Comparison of ENCODE assay signal across 31 cellular contexts in genomic region chr6:15507746-15508145, GRCh38.
DNase-seq lines count a peak whose midpoint lies in the region; ATAC-seq and TF ChIP-seq lines count a peak whose summit lies in the region.
"Had no signal": no experiment of that assay in that cellular context is flagged by ENCODE, and none has a peak within 500 bp of the region (broad histone marks: within the 10 kb centered on the region; RNA-seq: fewer than 3 reads in every experiment).

No MANE protein-coding gene starts in this region.

- H3K4me1 ChIP-seq in adrenal gland (replicated peaks in 1 of 2) = peaks cover 11 to 33% of the 10 kb centered on the region in 2 donors
- H3K4me1 ChIP-seq: colonic mucosa had no signal

- H3K27ac ChIP-seq in adrenal gland = no peak overlapping the region
- H3K27ac ChIP-seq: colonic mucosa, epithelial cell of prostate, hepatocyte, SJCRH30, thoracic aorta, uterus had no signal

- no peak overlapping the region for H3K4me3 ChIP-seq in adrenal gland
- H3K4me3 ChIP-seq: colonic mucosa, hepatocyte, SJCRH30, thoracic aorta, uterus had no signal

- DNase-seq in cardiac septum (ENCODE audit: low spot score) = peak; percentile 59
- no peak for DNase-seq in left cardiac atrium
- peak in 5 of 7 donors; percentile 43 to 71 (median 51) for DNase-seq in adrenal gland
- DNase-seq in mesenteric fat pad (ENCODE audit: low spot score) = peak; percentile 71
- no peak for DNase-seq in NCI-H2029 treated with DMSO at 0.1 percent for 48 hours (lab: John Stamatoyannopoulos, UW)
- no peak for DNase-seq in GM03348 (ENCODE audit: low spot score)
- no peak for DNase-seq in NCI-H2107 (lab: John Stamatoyannopoulos, UW)
- DNase-seq: activated CD4-positive, alpha-beta T cell treated with anti-CD3 and anti-CD28 coated beads, Interleukin-2, amount 50 U/mL, for 1 hour; activated CD8-positive, alpha-beta memory T cell treated with anti-CD3 and anti-CD28 coated beads, Interleukin-2, amount 10 ng/mL, durations not matched to agents 7 days and 5 days; activated naive CD4-positive, alpha-beta T cell treated with anti-CD3 and anti-CD28 coated beads, Interleukin-2, amount 10 ng/mL, durations not matched to agents 7 days and 5 days; CD4-positive, alpha-beta memory T cell; colonic mucosa; DND-41; effector CD8-positive, alpha-beta T cell; Karpas-422; left colon; mammary epithelial cell; NCI-H146; NCI-H2171 treated with DMSO at 0.1 percent for 48 hours; NCI-H510A treated with DMSO at 0.1 percent for 48 hours; RPMI8226; SJCRH30; stimulated activated naive CD8-positive, alpha-beta T cell treated with anti-CD3 and anti-CD28 coated beads, Interleukin-15, amount 100 ng/mL, for 72 hours; SW 1271; T-helper 9 cell; uterus had no signal

- H3K9me3 ChIP-seq in adrenal gland (replicated peaks in 1 of 3) = no peaks in the 10 kb centered on the region
- H3K9me3 ChIP-seq: colonic mucosa, SJCRH30, thoracic aorta, uterus had no signal

- peaks cover 0 to 19% of the 10 kb centered on the region in 2 donors for H3K36me3 ChIP-seq in adrenal gland (replicated peaks in 1 of 2)
- H3K36me3 ChIP-seq: colonic mucosa, uterus had no signal

- whole genome bisulfite sequencing in adrenal gland, 4 donors = 37 to 84% (median 77%) methylated on average over 4 to 14 of the region's 14 CpGs

- no peak for TF ChIP-seq CTCF in adrenal gland (IDR thresholded peaks at IDR 0.05)

- ATAC-seq in left cardiac atrium (no peak), GM21526 (IDR thresholded peaks at IDR 0.05; ENCODE audit: low FRiP score, unreplicated experiment) (no peak)
- ATAC-seq: activated CD8-positive, alpha-beta memory T cell treated with anti-CD3 and anti-CD28 coated beads, Interleukin-2, amount 10 ng/mL, durations not matched to agents 7 days and 5 days; left colon; right cardiac atrium; stimulated activated naive CD8-positive, alpha-beta T cell treated with anti-CD3 and anti-CD28 coated beads, Interleukin-15, amount 100 ng/mL, for 72 hours had no signal

- no peak for TF ChIP-seq POLR2A in adrenal gland (IDR thresholded peaks at IDR 0.05)

- H3K27me3 ChIP-seq in adrenal gland = no peaks in the 10 kb centered on the region
- H3K27me3 ChIP-seq: colonic mucosa, hepatocyte, SJCRH30, uterus had no signal

- intact Hi-C loops in cardiac septum (cut with DNase I) (no loop called here), left cardiac atrium (cut with DNase I) (loop anchor here in 1 of 2 donors (10.0 kb wide), 1 partner anchor 117 kb away; no protein-coding TSS in a partner anchor), adrenal gland (cut with DNase I) (no loop called here)

Comparison
In these comparisons a context has a peak if more than half of its experiments do, and no peak if none do; other contexts are left out.
1. DNase-seq: peak in cardiac septum (single experiment), adrenal gland (5 of 7) and mesenteric fat pad (single experiment); none in left cardiac atrium (single experiment), NCI-H2029 treated with DMSO at 0.1 percent for 48 hours (single experiment), GM03348 (single experiment) and NCI-H2107 (single experiment).